ENCODE assay signal across 12 cellular contexts in the genomic region with DNA sequence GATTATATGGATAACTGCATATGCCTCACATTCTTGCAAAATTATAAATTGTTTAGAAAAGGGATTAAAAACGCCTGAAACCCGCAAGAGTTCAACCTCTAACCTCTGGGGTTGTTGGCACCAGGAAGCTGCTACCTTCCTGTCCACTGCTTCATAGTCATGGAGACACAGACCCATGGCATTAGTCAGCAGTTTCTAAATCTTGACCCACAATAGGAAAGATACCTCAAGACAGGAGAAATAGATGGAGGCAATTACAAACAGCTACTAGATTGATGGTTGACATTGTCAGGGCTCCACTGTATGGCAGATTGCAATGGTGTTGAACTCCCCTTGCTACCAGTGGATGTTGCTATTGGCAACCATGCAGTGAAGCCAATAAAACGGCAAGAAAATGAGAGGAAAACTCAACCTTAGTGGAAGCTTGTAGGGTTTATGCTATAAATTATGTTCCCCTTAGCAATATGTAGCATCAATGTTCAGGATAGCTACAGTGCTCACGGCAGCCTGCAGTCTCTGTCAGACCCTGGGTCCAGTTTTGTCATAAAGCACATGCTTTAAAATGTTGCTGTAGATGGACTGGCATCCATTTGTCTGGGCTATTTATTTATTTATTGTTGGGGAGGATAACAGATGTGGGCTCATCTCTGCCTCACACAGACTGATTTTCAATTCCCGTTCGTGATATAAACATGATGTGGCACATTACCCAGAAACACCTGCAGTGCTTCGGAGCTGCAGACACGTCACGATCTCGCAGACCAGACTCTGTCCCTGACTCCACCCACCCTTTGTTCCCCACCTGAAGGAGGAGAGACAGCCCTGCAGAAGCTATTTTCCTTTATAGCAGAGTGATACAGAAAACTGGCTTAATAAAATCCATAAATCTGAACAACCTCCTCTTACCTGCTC.
DNase-seq lines count a peak whose midpoint lies in the region; ATAC-seq and TF ChIP-seq lines count a peak whose summit lies in the region.
"Had no signal": no experiment of that assay in that cellular context is flagged by ENCODE, and none has a peak within 500 bp of the region (broad histone marks: within the 10 kb centered on the region; RNA-seq: fewer than 3 reads in every experiment).

No MANE protein-coding gene starts in this region.

- TF ChIP-seq CTCF in SU-DHL-6 (IDR thresholded peaks at IDR 0.05; ENCODE audit: insufficient read depth, low read length, poor library complexity, severe bottlenecking) = no peak
- no peak for TF ChIP-seq CTCF in hepatocyte (IDR thresholded peaks at IDR 0.05; ENCODE audit: poor library complexity)
- no peak for TF ChIP-seq CTCF in SK-N-SH (IDR thresholded peaks at IDR 0.05)

- H3K27ac ChIP-seq in SU-DHL-6 (ENCODE audit: low read depth, low read length) (no peak overlapping the region), hepatocyte (no peak overlapping the region), SK-N-SH (ENCODE audit: low read depth in 2 of 2, low read length in 1 of 2) (no peak overlapping the region)
- H3K27ac ChIP-seq: neutrophil, Peyer's patch had no signal

- POLR2A ChIA-PET in SK-N-SH (lab: Yijun Ruan, JAX) = no interaction called here

- H3K9ac ChIP-seq in SU-DHL-6 (ENCODE audit: low read length) (no peak overlapping the region), SK-N-SH (no peak overlapping the region)

- H3K4me1 ChIP-seq in hepatocyte (ENCODE audit: insufficient read depth) = no peaks in the 10 kb centered on the region
- H3K4me1 ChIP-seq in SK-N-SH (ENCODE audit: control insufficient read depth in 1 of 2, insufficient read depth in 2 of 2, low read depth in 1 of 2, low read length in 1 of 2) = peaks cover 0 to 7% of the 10 kb centered on the region in 2 experiments; a peak in 1 of 4 replicates
- H3K4me1 ChIP-seq: Peyer's patch had no signal

- H3F3A ChIP-seq in SU-DHL-6 (ENCODE audit: insufficient read depth) = no peaks in the 10 kb centered on the region
- H3F3A ChIP-seq in SK-N-SH (replicated peaks; ENCODE audit: insufficient read depth) = no peaks in the 10 kb centered on the region

- H3K27me3 ChIP-seq in SU-DHL-6 (ENCODE audit: low read length) = no peaks in the 10 kb centered on the region
- no peaks in the 10 kb centered on the region for H3K27me3 ChIP-seq in hepatocyte
- no peaks in the 10 kb centered on the region for H3K27me3 ChIP-seq in SK-N-SH (ENCODE audit: insufficient read depth)
- H3K27me3 ChIP-seq: Peyer's patch had no signal

- peak overlapping the region; percentile 77 for H2AFZ ChIP-seq in SU-DHL-6 (ENCODE audit: low read depth, low read length, severe bottlenecking)
- no peak overlapping the region for H2AFZ ChIP-seq in hepatocyte
- no peak overlapping the region for H2AFZ ChIP-seq in SK-N-SH (ENCODE audit: low read depth)

- no peaks in the 10 kb centered on the region for H3K36me3 ChIP-seq in SU-DHL-6 (ENCODE audit: low read length)
- H3K36me3 ChIP-seq in hepatocyte (replicated peaks; ENCODE audit: insufficient read depth, low read depth) = no peaks in the 10 kb centered on the region
- H3K36me3 ChIP-seq in SK-N-SH (replicated peaks in 1 of 2; ENCODE audit: control insufficient read depth in 1 of 2, insufficient read depth in 2 of 2, low read length in 1 of 2) = no peaks in the 10 kb centered on the region
- H3K36me3 ChIP-seq: neutrophil, Peyer's patch had no signal

- H3K4me2 ChIP-seq in SU-DHL-6 (ENCODE audit: low read depth, low read length, poor library complexity, severe bottlenecking) (peak overlapping the region; percentile 40), hepatocyte (no peak overlapping the region), SK-N-SH (no peak overlapping the region)

- H3K79me2 ChIP-seq in SU-DHL-6 (ENCODE audit: insufficient read depth, low read length) = no peaks in the 10 kb centered on the region
- H3K79me2 ChIP-seq in hepatocyte = no peaks in the 10 kb centered on the region
- H3K79me2 ChIP-seq in SK-N-SH (ENCODE audit: insufficient read depth) = no peaks in the 10 kb centered on the region

- 67% methylated on average over 10 of the region's 10 CpGs for WGBS in hepatocyte (ENCODE audit: low lambda C conversion rate, missing lambda C conversion rate)
- WGBS in SK-N-SH (ENCODE audit: low lambda C conversion rate) = 63% methylated on average over 10 of the region's 10 CpGs

- no peaks in the 10 kb centered on the region for H3K9me2 ChIP-seq in SU-DHL-6 (replicated peaks; ENCODE audit: insufficient read depth, low read length)
- H3K9me2 ChIP-seq in hepatocyte (replicated peaks; ENCODE audit: insufficient read depth) = no peaks in the 10 kb centered on the region
- H3K9me2 ChIP-seq in SK-N-SH = no peaks in the 10 kb centered on the region

- no peaks in the 10 kb centered on the region for H4K20me1 ChIP-seq in SU-DHL-6 (ENCODE audit: low read depth, low read length)
- H4K20me1 ChIP-seq in hepatocyte (ENCODE audit: insufficient read depth, poor library complexity, severe bottlenecking) = no peaks in the 10 kb centered on the region
- H4K20me1 ChIP-seq in SK-N-SH (ENCODE audit: insufficient read depth) = no peaks in the 10 kb centered on the region

- no peak for TF ChIP-seq EP300 in SK-N-SH (IDR thresholded peaks at IDR 0.05; ENCODE audit: borderline replicate concordance in 1 of 2, low read depth in 1 of 2, low read length in 1 of 2)

- DNase-seq in M059J (ENCODE audit: low read depth) = peak; percentile 23
- peak; percentile 59 for DNase-seq in left kidney (ENCODE audit: low read depth, low spot score)
- DNase-seq in hepatocyte (ENCODE audit: low spot score) = no peak
- DNase-seq in SK-N-SH = no peak
- DNase-seq: activated CD4-positive, alpha-beta memory T cell treated with anti-CD3 and anti-CD28 coated beads, Interleukin-2, amount 10 ng/mL, durations not matched to agents 7 days and 5 days; anterior cingulate cortex; Peyer's patch had no signal

- no peak for TF ChIP-seq RAD21 in SK-N-SH (IDR thresholded peaks at IDR 0.05; ENCODE audit: low read length)

- H3K4me3 ChIP-seq in SU-DHL-6 (ENCODE audit: insufficient read depth, low read length, poor library complexity, severe bottlenecking) = peak overlapping the region; percentile 1
- H3K4me3 ChIP-seq in hepatocyte = no peak overlapping the region
- no peak overlapping the region; a peak in 1 of 4 replicates for H3K4me3 ChIP-seq in SK-N-SH (ENCODE audit: low read depth in 2 of 2, low read length in 1 of 2)
- H3K4me3 ChIP-seq: Peyer's patch had no signal

- CTCF ChIA-PET in SK-N-SH (lab: Yijun Ruan, JAX) = interaction anchor here (1.7 kb wide), 1 partner anchor 136 kb away, joined by 6 read pairs; no protein-coding TSS in a partner anchor

- peak; percentile 49 for ATAC-seq in GM21717 (IDR thresholded peaks at IDR 0.05; ENCODE audit: unreplicated experiment)
- ATAC-seq in GM18907 (IDR thresholded peaks at IDR 0.05; ENCODE audit: unreplicated experiment) = no peak
- ATAC-seq in HG03175 (IDR thresholded peaks at IDR 0.05; ENCODE audit: unreplicated experiment) = no peak

- H3K9me3 ChIP-seq in SU-DHL-6 (ENCODE audit: insufficient read depth, low read length) (no peaks in the 10 kb centered on the region), hepatocyte (ENCODE audit: low read depth) (no peaks in the 10 kb centered on the region), SK-N-SH (no peaks in the 10 kb centered on the region)
- H3K9me3 ChIP-seq: neutrophil, Peyer's patch had no signal

TF ChIP-seq in SK-N-SH, 30 proteins besides CTCF, POLR2A, EP300 and RAD21 (continues in another document):
- TF ChIP-seq FOXJ3 (CRISPR knock-in tag; IDR thresholded peaks at IDR 0.05) (no peak), POLR2AphosphoS5 (IDR thresholded peaks at IDR 0.05; ENCODE audit: low read depth, low read length) (no peak), MEF2A (IDR thresholded peaks at IDR 0.05; ENCODE audit: borderline replicate concordance, low read depth) (no peak), TCF12 (IDR thresholded peaks at IDR 0.05) (no peak), ELF1 (IDR thresholded peaks at IDR 0.05) (no peak), GATA2 (CRISPR knock-in tag; IDR thresholded peaks at IDR 0.05) (no peak), RCOR1 (IDR thresholded peaks at IDR 0.05; ENCODE audit: low read length) (no peak), FOSL2 (IDR thresholded peaks at IDR 0.05; ENCODE audit: borderline replicate concordance, low read depth) (no peak), NRF1 (IDR thresholded peaks at IDR 0.05; ENCODE audit: low read depth, low read length) (no peak), EZH2phosphoT487 (IDR thresholded peaks at IDR 0.05; ENCODE audit: borderline replicate concordance, low read depth) (no peak), SMC3 (IDR thresholded peaks at IDR 0.05; ENCODE audit: low read depth, low read length) (no peak), TEAD4 (IDR thresholded peaks at IDR 0.05; ENCODE audit: borderline replicate concordance, insufficient read depth) (no peak), JUND (IDR thresholded peaks at IDR 0.05) (no peak), GABPA (IDR thresholded peaks at IDR 0.05; ENCODE audit: low read depth) (no peak)
- TF ChIP-seq, protein P1, sequence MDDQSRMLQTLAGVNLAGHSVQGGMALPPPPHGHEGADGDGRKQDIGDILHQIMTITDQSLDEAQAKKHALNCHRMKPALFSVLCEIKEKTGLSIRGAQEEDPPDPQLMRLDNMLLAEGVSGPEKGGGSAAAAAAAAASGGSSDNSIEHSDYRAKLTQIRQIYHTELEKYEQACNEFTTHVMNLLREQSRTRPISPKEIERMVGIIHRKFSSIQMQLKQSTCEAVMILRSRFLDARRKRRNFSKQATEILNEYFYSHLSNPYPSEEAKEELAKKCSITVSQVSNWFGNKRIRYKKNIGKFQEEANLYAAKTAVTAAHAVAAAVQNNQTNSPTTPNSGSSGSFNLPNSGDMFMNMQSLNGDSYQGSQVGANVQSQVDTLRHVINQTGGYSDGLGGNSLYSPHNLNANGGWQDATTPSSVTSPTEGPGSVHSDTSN (IDR thresholded peaks at IDR 0.05) = no peak
- TF ChIP-seq, protein P2, sequence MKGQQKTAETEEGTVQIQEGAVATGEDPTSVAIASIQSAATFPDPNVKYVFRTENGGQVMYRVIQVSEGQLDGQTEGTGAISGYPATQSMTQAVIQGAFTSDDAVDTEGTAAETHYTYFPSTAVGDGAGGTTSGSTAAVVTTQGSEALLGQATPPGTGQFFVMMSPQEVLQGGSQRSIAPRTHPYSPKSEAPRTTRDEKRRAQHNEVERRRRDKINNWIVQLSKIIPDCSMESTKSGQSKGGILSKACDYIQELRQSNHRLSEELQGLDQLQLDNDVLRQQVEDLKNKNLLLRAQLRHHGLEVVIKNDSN (IDR thresholded peaks at IDR 0.05; ENCODE audit: borderline replicate concordance, low read depth) = no peak
- TF ChIP-seq, protein P3, sequence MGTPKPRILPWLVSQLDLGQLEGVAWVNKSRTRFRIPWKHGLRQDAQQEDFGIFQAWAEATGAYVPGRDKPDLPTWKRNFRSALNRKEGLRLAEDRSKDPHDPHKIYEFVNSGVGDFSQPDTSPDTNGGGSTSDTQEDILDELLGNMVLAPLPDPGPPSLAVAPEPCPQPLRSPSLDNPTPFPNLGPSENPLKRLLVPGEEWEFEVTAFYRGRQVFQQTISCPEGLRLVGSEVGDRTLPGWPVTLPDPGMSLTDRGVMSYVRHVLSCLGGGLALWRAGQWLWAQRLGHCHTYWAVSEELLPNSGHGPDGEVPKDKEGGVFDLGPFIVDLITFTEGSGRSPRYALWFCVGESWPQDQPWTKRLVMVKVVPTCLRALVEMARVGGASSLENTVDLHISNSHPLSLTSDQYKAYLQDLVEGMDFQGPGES (IDR thresholded peaks at IDR 0.05; ENCODE audit: low read depth, low read length) = no peak

Comparison
In these comparisons a context has a peak if more than half of its experiments do, and no peak if none do; other contexts are left out.
1. DNase-seq: peak in M059J (single experiment) and left kidney (single experiment); none in hepatocyte (single experiment) and SK-N-SH (single experiment).